20 cellular contexts compared by ENCODE assay signal in genomic region chr11:35102267-35102666, GRCh38. TPM values are rescaled to one million over a fixed set of nuclear protein-coding genes. Genes with fewer than 3 reads are reported as not detected.
A peak's percentile ranks its signal among the peaks of the same experiment; 100 is the strongest.
DNase-seq lines count a peak whose midpoint lies in the region; ATAC-seq and TF ChIP-seq lines count a peak whose summit lies in the region.
"Had no signal": no experiment of that assay in that cellular context is flagged by ENCODE, and none has a peak within 500 bp of the region (broad histone marks: within the 10 kb centered on the region; RNA-seq: fewer than 3 reads in every experiment).

No MANE protein-coding gene starts in this region.

- H3K4me3 ChIP-seq in MG63 (peak overlapping the region; percentile 19), astrocyte of the cerebellum (ENCODE audit: low read depth, low read length) (peak overlapping the region; percentile 4), mesenchymal stem cell (ENCODE audit: insufficient read depth in 1 of 2, low read depth in 1 of 2, low read length in 2 of 2) (no peak overlapping the region), tibial artery (no peak overlapping the region)
- H3K4me3 ChIP-seq: K562, Peyer's patch had no signal

- no peak overlapping the region for H3K4ac ChIP-seq in mesenchymal stem cell (ENCODE audit: low read depth in 1 of 2, low read length in 2 of 2)

- no peak overlapping the region for H2BK5ac ChIP-seq in mesenchymal stem cell (ENCODE audit: low read depth, low read length, poor library complexity, severe bottlenecking)

- DNase-seq in MG63 (no peak), astrocyte of the cerebellum (ENCODE audit: low read depth) (no peak), mesenchymal stem cell (no peak), tibial artery (no peak)
- DNase-seq: GDM1, MM.1S, NCI-H1048, NCI-H1417 treated with DMSO at 0.1 percent for 48 hours, NCI-H187 treated with DMSO at 0.1 percent for 48 hours, NCI-H2107, NCI-H2227 treated with DMSO at 0.1 percent for 48 hours, NCI-H510A, NCI-H82, Peyer's patch had no signal

- no peak for ATAC-seq in GM19324 (IDR thresholded peaks at IDR 0.05; ENCODE audit: low FRiP score, unreplicated experiment)
- ATAC-seq in GM18517 (IDR thresholded peaks at IDR 0.05; ENCODE audit: unreplicated experiment): no peak
- no peak for ATAC-seq in GM21528 (IDR thresholded peaks at IDR 0.05; ENCODE audit: low FRiP score, unreplicated experiment)
- ATAC-seq: HCT116, K562, SK-N-SH treated with all-trans-retinoic acid at 6 μM for 48 hours had no signal

- no peak overlapping the region for H3K14ac ChIP-seq in mesenchymal stem cell (ENCODE audit: low read length in 2 of 2)

- peaks cover 2% of the 10 kb centered on the region for H3K4me1 ChIP-seq in mesenchymal stem cell (ENCODE audit: control insufficient read depth, insufficient read depth, low read depth, low read length)
- peaks cover 0 to 69% (median 40%) of the 10 kb centered on the region in 4 donors for H3K4me1 ChIP-seq in tibial artery

- H3K79me1 ChIP-seq in mesenchymal stem cell (replicated peaks; ENCODE audit: low read length, poor library complexity, severe bottlenecking): peaks cover 2% of the 10 kb centered on the region

- no peak overlapping the region for H2AK5ac ChIP-seq in mesenchymal stem cell (ENCODE audit: low read length, severe bottlenecking)

- no peak overlapping the region for H3K9ac ChIP-seq in mesenchymal stem cell (ENCODE audit: low read length)

- no peak overlapping the region for H2AFZ ChIP-seq in mesenchymal stem cell (ENCODE audit: low read depth, low read length)

- in situ Hi-C loops in astrocyte of the cerebellum (cut with HindIII; ENCODE audit: low sequenced_read_pairs): no loop called here

- intact Hi-C loops in tibial artery (cut with DNase I; ENCODE audit: low total_unique reads): no loop called here

- H2BK12ac ChIP-seq in mesenchymal stem cell (ENCODE audit: low read length in 2 of 2): peak overlapping the region in 1 of 2 experiments; percentile 15

- H2BK120ac ChIP-seq in mesenchymal stem cell (ENCODE audit: low read depth, low read length): peak overlapping the region; percentile 15

- H3K27ac ChIP-seq in mesenchymal stem cell (ENCODE audit: low read length, poor library complexity, severe bottlenecking) (no peak overlapping the region), tibial artery (peak overlapping the region; percentile 12 to 40)
- H3K27ac ChIP-seq: Peyer's patch had no signal

- H4K8ac ChIP-seq in mesenchymal stem cell (ENCODE audit: low read length): no peak overlapping the region

- peak overlapping the region; percentile 44 for H2BK15ac ChIP-seq in mesenchymal stem cell (ENCODE audit: low read depth, poor library complexity, severe bottlenecking)

- peak overlapping the region in 1 of 2 experiments; percentile 25 for H3K18ac ChIP-seq in mesenchymal stem cell (ENCODE audit: low read depth in 1 of 2, low read length in 2 of 2)

- 75% methylated on average over 2 of the region's 2 CpGs for WGBS in mesenchymal stem cell

- H4K91ac ChIP-seq in mesenchymal stem cell (ENCODE audit: low read length): no peak overlapping the region

- H3K36me3 ChIP-seq in MG63: 0 out of 2 replicates have a peak, but pooled peaks cover 2% of the 10 kb centered on the region
- no peaks in the 10 kb centered on the region for H3K36me3 ChIP-seq in mesenchymal stem cell (ENCODE audit: control insufficient read depth in 1 of 2, insufficient read depth in 2 of 2, low read depth in 1 of 2, low read length in 2 of 2)
- H3K36me3 ChIP-seq in tibial artery: no peaks in the 10 kb centered on the region
- H3K36me3 ChIP-seq: Peyer's patch had no signal

- no peak overlapping the region for H3K4me2 ChIP-seq in mesenchymal stem cell (ENCODE audit: low read length, poor library complexity, severe bottlenecking)

- TF ChIP-seq CTCF in astrocyte of the cerebellum (IDR thresholded peaks at IDR 0.05; ENCODE audit: low read depth, low read length, missing control alignments): no peak
- no peak for TF ChIP-seq CTCF in tibial artery (IDR thresholded peaks at IDR 0.05)

- no peaks in the 10 kb centered on the region for H3K9me3 ChIP-seq in MG63
- H3K9me3 ChIP-seq in mesenchymal stem cell (ENCODE audit: control insufficient read depth, low read length): no peaks in the 10 kb centered on the region
- H3K9me3 ChIP-seq in tibial artery: no peaks in the 10 kb centered on the region
- H3K9me3 ChIP-seq: Peyer's patch had no signal

- H3K27me3 ChIP-seq in MG63 (no peaks in the 10 kb centered on the region), mesenchymal stem cell (ENCODE audit: control insufficient read depth in 1 of 2, insufficient read depth in 1 of 2, low read length in 2 of 2) (no peaks in the 10 kb centered on the region), tibial artery (no peaks in the 10 kb centered on the region)
- H3K27me3 ChIP-seq: Peyer's patch had no signal

- H3K23ac ChIP-seq in mesenchymal stem cell (ENCODE audit: low read length in 2 of 2): no peak overlapping the region

RNA-seq across cellular contexts. Expression of gene CD44, which starts 36.7 kb away (rescaled TPM):
- 1,423 and 1,833 TPM in 2 replicates for total RNA-seq in MG63 (2014; rRNA removed; shearing (Covaris generic); ENCODE audit: low replicate concordance)
- 1,373 TPM for polyA plus RNA-seq in mesenchymal stem cell (2013, experiment 1 of 2)
- polyA plus RNA-seq in mesenchymal stem cell (2013, experiment 2 of 2): 1,315 TPM

Comparison
In these comparisons a context has a peak if more than half of its experiments do, and no peak if none do; other contexts are left out.
1. H3K4me3 ChIP-seq: peak in MG63 (single experiment) and astrocyte of the cerebellum (single experiment); none in mesenchymal stem cell (0 of 2) and tibial artery (0 of 2).